6 cellular contexts compared by ENCODE assay signal in genomic region chr17:75876190-75876937, GRCh38. TPM values are rescaled to one million over a fixed set of nuclear protein-coding genes. Genes with fewer than 3 reads are reported as not detected.
DNase-seq lines count a peak whose midpoint lies in the region.

No MANE protein-coding gene starts in this region.

- peaks cover 58% of the 10 kb centered on the region for H3K4me1 ChIP-seq in CD4-positive, alpha-beta memory T cell (ENCODE audit: insufficient read depth, low read length)
- peaks cover 39 to 40% of the 10 kb centered on the region in 2 donors for H3K4me1 ChIP-seq in mucosa of rectum (ENCODE audit: control insufficient read depth in 2 of 2, insufficient read depth in 2 of 2, low read length in 2 of 2)

- DNase-seq in CD4-positive, alpha-beta memory T cell = peak; percentile 75 to 91 (median 78)
- DNase-seq in NCI-H69 (lab: John Stamatoyannopoulos, UW) (peak; percentile 96), NCI-H748 treated with DMSO at 0.1 percent for 48 hours (lab: John Stamatoyannopoulos, UW) (no peak), OCI-M1 (lab: John Stamatoyannopoulos, UW) (no peak)

- H3K9me3 ChIP-seq in CD4-positive, alpha-beta memory T cell (ENCODE audit: control insufficient read depth in 1 of 2, low read length in 2 of 2) = no peaks in the 10 kb centered on the region
- no peaks in the 10 kb centered on the region for H3K9me3 ChIP-seq in mucosa of rectum (ENCODE audit: control insufficient read depth in 2 of 2, low read length in 2 of 2)

- peak overlapping the region; percentile 56 for H3K27ac ChIP-seq in CD4-positive, alpha-beta memory T cell (ENCODE audit: low read depth, low read length)
- H3K27ac ChIP-seq in adipose tissue (ENCODE audit: low read depth, low read length) = peak overlapping the region; percentile 80
- H3K27ac ChIP-seq in mucosa of rectum (ENCODE audit: low read depth in 2 of 2, low read length in 2 of 2) = peak overlapping the region; percentile 95 to 97

- POLR2A ChIA-PET in CD4-positive, alpha-beta memory T cell (lab: Charles Lee; ENCODE audit: partially characterized antibody) = interaction anchor here (0.8 to 16.3 kb wide), 16 partner anchors 9 to 859 kb away, joined by 3 to 563 read pairs (median 5); partner anchors contain the start of genes ACOX1, MRPL38, TEN1 and TRIM65

- H3K36me3 Mint-ChIP-seq in CD4-positive, alpha-beta memory T cell = peaks cover 0 to 8% of the 10 kb centered on the region in 2 donors

- peak overlapping the region; percentile 87 to 97 (median 93) for H3K27ac Mint-ChIP-seq in CD4-positive, alpha-beta memory T cell

- no peaks in the 10 kb centered on the region for H3K27me3 Mint-ChIP-seq in CD4-positive, alpha-beta memory T cell

- intact Hi-C loops in CD4-positive, alpha-beta memory T cell (cut with micrococcal nuclease) = loop anchor here (1.0 kb wide), 4 partner anchors 20 to 33 kb away; partner anchors contain the start of genes MRPL38, TRIM65 and WBP2

- H3K9me3 Mint-ChIP-seq in CD4-positive, alpha-beta memory T cell = no peaks in the 10 kb centered on the region

- peak overlapping the region; percentile 89 to 95 (median 91) for H3K4me3 Mint-ChIP-seq in CD4-positive, alpha-beta memory T cell

- WGBS in adipose tissue, 3 donors = 10 to 27% (median 22%) methylated on average over 24 to 26 of the region's 26 CpGs

- peaks cover 28 to 56% (median 40%) of the 10 kb centered on the region in 4 donors for H3K4me1 Mint-ChIP-seq in CD4-positive, alpha-beta memory T cell

- CTCF ChIA-PET in CD4-positive, alpha-beta memory T cell (lab: Charles Lee; ENCODE audit: partially characterized antibody) = interaction anchor here (0.8 to 14.1 kb wide), 16 partner anchors 9 to 208 kb away, joined by 3 to 266 read pairs (median 5); partner anchors contain the start of genes GALK1, TRIM65, UNC13D and UNK

- peak overlapping the region; percentile 61 to 76 for H3K4me3 ChIP-seq in CD4-positive, alpha-beta memory T cell (ENCODE audit: low read length in 2 of 2)
- peak overlapping the region; percentile 84 to 85 for H3K4me3 ChIP-seq in mucosa of rectum (ENCODE audit: low read length in 2 of 2)

- no peaks in the 10 kb centered on the region for H3K36me3 ChIP-seq in CD4-positive, alpha-beta memory T cell (ENCODE audit: insufficient read depth, low read length)
- H3K36me3 ChIP-seq in mucosa of rectum (ENCODE audit: control insufficient read depth in 2 of 2, insufficient read depth in 2 of 2, low read length in 2 of 2) = peaks cover 5 to 7% of the 10 kb centered on the region in 2 donors

- H3K9ac ChIP-seq in mucosa of rectum (ENCODE audit: low read depth in 1 of 2, low read length in 2 of 2) = peak overlapping the region; percentile 66 to 87

- no peaks in the 10 kb centered on the region for H3K27me3 ChIP-seq in CD4-positive, alpha-beta memory T cell (ENCODE audit: insufficient read depth, low read length)
- no peaks in the 10 kb centered on the region for H3K27me3 ChIP-seq in mucosa of rectum (ENCODE audit: control insufficient read depth in 2 of 2, insufficient read depth in 2 of 2, low read length in 2 of 2)

RNA-seq across cellular contexts. Expression of gene TRIM47, which starts 2.0 kb away (rescaled TPM):
- 10 to 100 TPM; 17.5 to 22.6 TPM for total RNA-seq in CD4-positive, alpha-beta memory T cell
- polyA plus RNA-seq in CD4-positive, alpha-beta memory T cell = 10 to 100 TPM; 11.2 to 26.8 TPM
- polyA plus RNA-seq in adipose tissue = 10 to 100 TPM; 12.7 to 32.6 (median 28.6) TPM

RNA-seq across cellular contexts. Expression of gene TRIM65, which starts 20.4 kb away (rescaled TPM):
- 10 to 100 TPM; 36.5 to 36.9 TPM for total RNA-seq in CD4-positive, alpha-beta memory T cell
- 10 to 100 TPM; 17.7 to 28.8 TPM for polyA plus RNA-seq in CD4-positive, alpha-beta memory T cell
- polyA plus RNA-seq in adipose tissue = 10 to 100 TPM; 11.1 to 15.3 (median 11.7) TPM

RNA-seq across cellular contexts. Expression of gene WBP2, which starts 21.2 kb away (rescaled TPM):
- total RNA-seq in CD4-positive, alpha-beta memory T cell = 100 to 1,000 TPM; 159 to 160 TPM
- 100 to 1,000 TPM in 1 of 2 donors, 10 to 100 TPM in 1; 80.3 to 127 TPM for polyA plus RNA-seq in CD4-positive, alpha-beta memory T cell
- 100 to 1,000 TPM in 2 of 3 donors, 10 to 100 TPM in 1; 85.0 to 162 (median 107) TPM for polyA plus RNA-seq in adipose tissue

RNA-seq across cellular contexts. Expression of gene MRPL38, which starts 28.3 kb away (rescaled TPM):
- total RNA-seq in CD4-positive, alpha-beta memory T cell = 100 to 1,000 TPM; 126 to 142 TPM
- 10 to 100 TPM; 59.1 to 89.0 TPM for polyA plus RNA-seq in CD4-positive, alpha-beta memory T cell
- polyA plus RNA-seq in adipose tissue = 10 to 100 TPM; 43.1 to 74.8 (median 48.1) TPM

RNA-seq across cellular contexts. Expression of gene UNC13D, which starts 32.2 kb away (rescaled TPM):
- 100 to 1,000 TPM; 161 to 171 TPM for total RNA-seq in CD4-positive, alpha-beta memory T cell
- 10 to 100 TPM; 39.6 to 78.9 TPM for polyA plus RNA-seq in CD4-positive, alpha-beta memory T cell
- 10 to 100 TPM in 2 of 3 donors, 1 to 10 TPM in 1; 6.3 to 13.5 (median 10.1) TPM for polyA plus RNA-seq in adipose tissue

Comparison
In these comparisons a context has a peak if more than half of its experiments do, and no peak if none do; other contexts are left out.
1. DNase-seq: peak in CD4-positive, alpha-beta memory T cell (5 of 5) and NCI-H69 (single experiment); none in NCI-H748 treated with DMSO at 0.1 percent for 48 hours (single experiment) and OCI-M1 (single experiment).
2. Peak in every context shown above with its lines, with median percentiles within 50 percentile points of each other: H3K27ac ChIP-seq.